ENCODE assay signal across 8 cellular contexts in the genomic region with DNA sequence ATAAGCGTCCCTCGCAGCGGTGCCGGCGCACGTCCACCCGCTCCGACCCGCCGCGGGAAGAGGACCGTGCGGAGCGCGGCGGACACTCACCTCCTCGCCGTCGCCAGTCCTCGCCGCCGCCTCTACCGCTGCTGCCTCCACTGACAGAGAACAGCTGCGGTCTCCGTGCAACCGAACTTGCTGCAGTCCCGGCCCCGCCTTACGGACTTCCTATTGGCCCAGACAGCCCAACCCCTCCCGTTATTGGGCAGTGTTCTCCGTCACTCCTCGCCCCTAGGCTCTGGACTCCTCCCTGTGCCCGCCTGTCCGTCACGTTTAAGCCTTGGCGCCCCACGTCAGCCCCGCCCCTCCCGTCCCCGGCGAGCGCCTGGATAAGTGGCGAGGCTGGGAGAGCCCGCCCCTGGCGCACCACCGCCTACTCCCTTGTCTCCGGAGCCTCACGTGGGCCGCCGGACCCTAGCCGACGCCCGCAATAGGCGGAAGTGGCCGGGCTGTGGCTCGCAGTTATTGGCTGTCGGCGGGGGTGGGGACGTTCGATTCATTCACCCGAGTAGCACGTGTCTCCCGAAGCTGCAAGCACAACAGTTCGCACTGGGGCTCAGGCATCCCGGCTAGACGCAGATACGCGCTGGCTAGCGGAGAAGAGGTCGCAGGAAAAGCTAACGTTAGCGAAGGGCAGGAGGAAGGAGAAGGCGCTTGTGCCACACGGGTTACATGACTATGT. TPM values are rescaled to one million over a fixed set of nuclear protein-coding genes. Genes with fewer than 3 reads are reported as not detected.
DNase-seq lines count a peak whose midpoint lies in the region; ATAC-seq and TF ChIP-seq lines count a peak whose summit lies in the region.

A gene with protein sequence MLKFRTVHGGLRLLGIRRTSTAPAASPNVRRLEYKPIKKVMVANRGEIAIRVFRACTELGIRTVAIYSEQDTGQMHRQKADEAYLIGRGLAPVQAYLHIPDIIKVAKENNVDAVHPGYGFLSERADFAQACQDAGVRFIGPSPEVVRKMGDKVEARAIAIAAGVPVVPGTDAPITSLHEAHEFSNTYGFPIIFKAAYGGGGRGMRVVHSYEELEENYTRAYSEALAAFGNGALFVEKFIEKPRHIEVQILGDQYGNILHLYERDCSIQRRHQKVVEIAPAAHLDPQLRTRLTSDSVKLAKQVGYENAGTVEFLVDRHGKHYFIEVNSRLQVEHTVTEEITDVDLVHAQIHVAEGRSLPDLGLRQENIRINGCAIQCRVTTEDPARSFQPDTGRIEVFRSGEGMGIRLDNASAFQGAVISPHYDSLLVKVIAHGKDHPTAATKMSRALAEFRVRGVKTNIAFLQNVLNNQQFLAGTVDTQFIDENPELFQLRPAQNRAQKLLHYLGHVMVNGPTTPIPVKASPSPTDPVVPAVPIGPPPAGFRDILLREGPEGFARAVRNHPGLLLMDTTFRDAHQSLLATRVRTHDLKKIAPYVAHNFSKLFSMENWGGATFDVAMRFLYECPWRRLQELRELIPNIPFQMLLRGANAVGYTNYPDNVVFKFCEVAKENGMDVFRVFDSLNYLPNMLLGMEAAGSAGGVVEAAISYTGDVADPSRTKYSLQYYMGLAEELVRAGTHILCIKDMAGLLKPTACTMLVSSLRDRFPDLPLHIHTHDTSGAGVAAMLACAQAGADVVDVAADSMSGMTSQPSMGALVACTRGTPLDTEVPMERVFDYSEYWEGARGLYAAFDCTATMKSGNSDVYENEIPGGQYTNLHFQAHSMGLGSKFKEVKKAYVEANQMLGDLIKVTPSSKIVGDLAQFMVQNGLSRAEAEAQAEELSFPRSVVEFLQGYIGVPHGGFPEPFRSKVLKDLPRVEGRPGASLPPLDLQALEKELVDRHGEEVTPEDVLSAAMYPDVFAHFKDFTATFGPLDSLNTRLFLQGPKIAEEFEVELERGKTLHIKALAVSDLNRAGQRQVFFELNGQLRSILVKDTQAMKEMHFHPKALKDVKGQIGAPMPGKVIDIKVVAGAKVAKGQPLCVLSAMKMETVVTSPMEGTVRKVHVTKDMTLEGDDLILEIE (minus strand): TSS at position 152 of the 724 bp plus-strand sequence. CDS start 86,224 bp downstream, outside the sequence.

- in situ Hi-C loops in transverse colon (cut with MboI; ENCODE audit: low pct_ligation_motif_present in 1 of 4, low pct_unique_long_range_greater_than_20kb in 1 of 4, low sequenced_read_pairs in 3 of 4), result no loop called here

- H3K4me3 Mint-ChIP-seq in T-helper 17 cell, result peak within 1 kb of the TSS; percentile 91

- ATAC-seq in HG02678 (IDR thresholded peaks at IDR 0.05; ENCODE audit: unreplicated experiment) (peak; percentile 95), T-helper 17 cell (peak; percentile 97), heart left ventricle (peak; percentile 98 to 100 (median 100))

- H3K36me3 Mint-ChIP-seq in T-helper 17 cell (ENCODE audit: low read depth), result no peaks in the 10 kb centered on the region

- no peaks in the 10 kb centered on the region for H3K9me3 ChIP-seq in T-helper 17 cell (ENCODE audit: control insufficient read depth, low read length, poor library complexity, severe bottlenecking)
- H3K9me3 ChIP-seq in heart left ventricle, result no peaks in the 10 kb centered on the region
- no peaks in the 10 kb centered on the region for H3K9me3 ChIP-seq in transverse colon

- no peaks in the 10 kb centered on the region for H3K36me3 ChIP-seq in heart left ventricle
- no peaks in the 10 kb centered on the region for H3K36me3 ChIP-seq in transverse colon

- H3K4me3 ChIP-seq in heart left ventricle, result peak within 1 kb of the TSS; percentile 45 to 86 (median 72)
- peak within 1 kb of the TSS; percentile 59 to 83 (median 64) for H3K4me3 ChIP-seq in transverse colon

- H3K27ac ChIP-seq in heart left ventricle, result peak within 1 kb of the TSS in 11 of 12 donors; percentile 57 to 92 (median 78)
- H3K27ac ChIP-seq in transverse colon, result peak within 1 kb of the TSS; percentile 68 to 91 (median 83)

- H3K4me1 ChIP-seq in heart left ventricle, result peaks cover 0 to 18% (median 12%) of the 10 kb centered on the region in 12 donors
- H3K4me1 ChIP-seq in transverse colon, result peaks cover 9 to 32% (median 17%) of the 10 kb centered on the region in 4 donors

- POLR2A ChIA-PET in GM10248 (lab: Yijun Ruan, JAX), result no interaction called here

- no peaks in the 10 kb centered on the region for H3K27me3 Mint-ChIP-seq in T-helper 17 cell

- 0 to 2% (median 1%) methylated on average over 26 to 74 of the region's 74 CpGs for WGBS in heart left ventricle, 4 donors
- WGBS in transverse colon (ENCODE audit: low coverage in 1 of 2), 2 donors, result 1% methylated on average over 54 of the region's 74 CpGs; no CpG with 5 or more reads in 1 of the 2 donors

- DNase-seq in GM10248 (ENCODE audit: extremely low spot score) (peak; percentile 98), NCI-H1417 (lab: John Stamatoyannopoulos, UW) (peak; percentile 98 to 100 (median 100)), T-helper 17 cell (peak; percentile 94 to 96 (median 94)), amniotic stem cell (lab: John Stamatoyannopoulos, UW) (peak; percentile 100), heart left ventricle (peak; percentile 99 to 100 (median 99)), pons (ENCODE audit: low spot score) (peak; percentile 99), transverse colon (peak; percentile 99)

- no peak for TF ChIP-seq CTCF in GM10248 (IDR thresholded peaks at IDR 0.05; ENCODE audit: control extremely low read depth, extremely low read depth, low read depth, missing control alignments)
- no peak for TF ChIP-seq CTCF in heart left ventricle (IDR thresholded peaks at IDR 0.05)
- no peak for TF ChIP-seq CTCF in transverse colon (IDR thresholded peaks at IDR 0.05)

- no peaks in the 10 kb centered on the region for H3K27me3 ChIP-seq in heart left ventricle
- H3K27me3 ChIP-seq in transverse colon, result no peaks in the 10 kb centered on the region

- H3K4me1 Mint-ChIP-seq in T-helper 17 cell, result peaks cover 17% of the 10 kb centered on the region

- no peak for TF ChIP-seq EP300 in transverse colon (IDR thresholded peaks at IDR 0.05; ENCODE audit: low read depth)

- CTCF ChIA-PET in GM10248 (lab: Yijun Ruan, JAX), result interaction anchor here (0.9 to 1.6 kb wide), 3 partner anchors 8 to 157 kb away, joined by 4 to 5 read pairs (median 4); no protein-coding TSS in a partner anchor

- intact Hi-C loops in heart left ventricle (cut with DNase I), result loop anchor here in 2 of 10 donors (5.0 kb wide), 2 partner anchors 101 to 341 kb away; a partner anchor contains a TSS
- intact Hi-C loops in transverse colon (cut with DNase I; ENCODE audit: low total_unique reads), result no loop called here

- H3K27ac Mint-ChIP-seq in T-helper 17 cell, result peak within 1 kb of the TSS; percentile 54

- TF ChIP-seq POLR2A in heart left ventricle (IDR thresholded peaks at IDR 0.05) (peak in 1 of 2 donors; percentile 88), transverse colon (IDR thresholded peaks at IDR 0.05) (peak; percentile 89)

RNA-seq across cellular contexts. Expression of the gene that starts here (rescaled TPM):
- total RNA-seq in T-helper 17 cell, result 1 to 10 TPM; 5.8 to 7.4 TPM
- total RNA-seq in heart left ventricle, result 10 to 100 TPM in 7 of 9 donors, 1 to 10 TPM in 2; 2.6 to 22.4 (median 13.1) TPM
- 10 to 100 TPM; 11.7 to 20.3 TPM for polyA plus RNA-seq in heart left ventricle
- total RNA-seq in transverse colon, result 100 to 1,000 TPM in 1 of 4 donors, 10 to 100 TPM in 3; 14.9 to 246 (median 38.1) TPM

Comparison
In these comparisons a context has a peak if more than half of its experiments do, and no peak if none do; other contexts are left out.
1. Peak in every context shown above with its lines: DNase-seq, ATAC-seq, H3K4me3 ChIP-seq and H3K27ac ChIP-seq.